22 cellular contexts compared by ENCODE assay signal in the genomic region with DNA sequence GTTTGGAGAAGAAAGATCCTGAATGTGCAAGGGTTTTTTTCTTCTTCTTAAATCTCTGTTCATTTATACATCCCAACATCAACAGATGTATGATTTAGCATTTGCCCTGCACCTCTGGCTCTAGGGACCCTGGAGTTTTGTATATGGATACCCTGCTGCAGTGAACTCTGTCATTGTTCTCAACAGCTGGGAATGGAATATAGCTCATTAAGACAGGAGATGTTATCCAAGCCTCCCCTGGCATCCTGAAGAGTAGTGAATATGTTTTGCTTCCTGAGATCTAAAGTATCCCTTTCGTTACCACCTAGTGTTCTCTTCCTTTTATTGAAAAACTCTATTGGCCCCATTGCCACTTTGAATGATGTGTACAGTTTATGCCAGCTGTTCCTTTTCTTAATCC.
A peak's percentile ranks its signal among the peaks of the same experiment; 100 is the strongest.
DNase-seq lines count a peak whose midpoint lies in the region; ATAC-seq lines count a peak whose summit lies in the region.
"Had no signal": no experiment of that assay in that cellular context is flagged by ENCODE, and none has a peak within 500 bp of the region (broad histone marks: within the 10 kb centered on the region; RNA-seq: fewer than 3 reads in every experiment).

No MANE protein-coding gene starts in this region.

- ATAC-seq in stimulated activated naive B cell treated with anti-CD40 and anti-IgM and Interleukin-4, amounts not matched to agents 10 μg/mL and 1 μg/mL and 100 μg/mL, for 72 hours (replicated peaks): no peak
- ATAC-seq: CD8-positive, alpha-beta T cell; GM12878; HepG2; K562 had no signal

- no peak overlapping the region for H3K4me3 Mint-ChIP-seq in stimulated activated naive B cell treated with anti-CD40 and anti-IgM and Interleukin-4, amounts not matched to agents 10 μg/mL and 1 μg/mL and 100 μg/mL, for 72 hours
- H3K4me3 Mint-ChIP-seq: CD8-positive, alpha-beta T cell; H9 had no signal

- no peak overlapping the region for H3K27ac Mint-ChIP-seq in stimulated activated naive B cell treated with anti-CD40 and anti-IgM and Interleukin-4, amounts not matched to agents 10 μg/mL and 1 μg/mL and 100 μg/mL, for 72 hours
- H3K27ac Mint-ChIP-seq: CD8-positive, alpha-beta T cell; H9 had no signal

- H3K27me3 Mint-ChIP-seq in stimulated activated naive B cell treated with anti-CD40 and anti-IgM and Interleukin-4, amounts not matched to agents 10 μg/mL and 1 μg/mL and 100 μg/mL, for 72 hours: no peaks in the 10 kb centered on the region

- H3K4me1 Mint-ChIP-seq in stimulated activated naive B cell treated with anti-CD40 and anti-IgM and Interleukin-4, amounts not matched to agents 10 μg/mL and 1 μg/mL and 100 μg/mL, for 72 hours: no peaks in the 10 kb centered on the region

- H3K36me3 Mint-ChIP-seq in stimulated activated naive B cell treated with anti-CD40 and anti-IgM and Interleukin-4, amounts not matched to agents 10 μg/mL and 1 μg/mL and 100 μg/mL, for 72 hours: peaks cover 0 to 7% of the 10 kb centered on the region in 2 donors

- H3K9me3 Mint-ChIP-seq in stimulated activated naive B cell treated with anti-CD40 and anti-IgM and Interleukin-4, amounts not matched to agents 10 μg/mL and 1 μg/mL and 100 μg/mL, for 72 hours: no peaks in the 10 kb centered on the region
- H3K9me3 Mint-ChIP-seq: CD8-positive, alpha-beta T cell; H9 had no signal

- DNase-seq in NCI-H510A treated with DMSO at 0.1 percent for 48 hours (lab: John Stamatoyannopoulos, UW) (peak; percentile 6), NCI-H510A (lab: John Stamatoyannopoulos, UW) (no peak), LHCN-M2 (ENCODE audit: low read depth) (peak; percentile 23), NCI-H524 treated with DMSO at 0.1 percent for 48 hours (lab: John Stamatoyannopoulos, UW) (peak; percentile 7), pons (ENCODE audit: low spot score) (no peak), HPDE6-E6E7 (ENCODE audit: extremely low spot score) (no peak)
- DNase-seq in stimulated activated naive B cell treated with anti-CD40 and anti-IgM and Interleukin-4, amounts not matched to agents 10 μg/mL and 1 μg/mL and 100 μg/mL, for 72 hours: no peak
- DNase-seq: ACHN; Calu3; CD8-positive, alpha-beta T cell; DND-41; H9; MM.1S; NCI-H1048; NCI-H1436 treated with DMSO at 0.1 percent for 48 hours; NCI-H2029; PC-9; RPMI8226; SHP77 had no signal

Comparison
In these comparisons a context has a peak if more than half of its experiments do, and no peak if none do; other contexts are left out.
1. DNase-seq: peak in NCI-H510A treated with DMSO at 0.1 percent for 48 hours (single experiment), LHCN-M2 (single experiment) and NCI-H524 treated with DMSO at 0.1 percent for 48 hours (single experiment); none in NCI-H510A (single experiment), pons (single experiment), HPDE6-E6E7 (single experiment) and stimulated activated naive B cell treated with anti-CD40 and anti-IgM and Interleukin-4, amounts not matched to agents 10 μg/mL and 1 μg/mL and 100 μg/mL, for 72 hours (single experiment).